In the genomic region with DNA sequence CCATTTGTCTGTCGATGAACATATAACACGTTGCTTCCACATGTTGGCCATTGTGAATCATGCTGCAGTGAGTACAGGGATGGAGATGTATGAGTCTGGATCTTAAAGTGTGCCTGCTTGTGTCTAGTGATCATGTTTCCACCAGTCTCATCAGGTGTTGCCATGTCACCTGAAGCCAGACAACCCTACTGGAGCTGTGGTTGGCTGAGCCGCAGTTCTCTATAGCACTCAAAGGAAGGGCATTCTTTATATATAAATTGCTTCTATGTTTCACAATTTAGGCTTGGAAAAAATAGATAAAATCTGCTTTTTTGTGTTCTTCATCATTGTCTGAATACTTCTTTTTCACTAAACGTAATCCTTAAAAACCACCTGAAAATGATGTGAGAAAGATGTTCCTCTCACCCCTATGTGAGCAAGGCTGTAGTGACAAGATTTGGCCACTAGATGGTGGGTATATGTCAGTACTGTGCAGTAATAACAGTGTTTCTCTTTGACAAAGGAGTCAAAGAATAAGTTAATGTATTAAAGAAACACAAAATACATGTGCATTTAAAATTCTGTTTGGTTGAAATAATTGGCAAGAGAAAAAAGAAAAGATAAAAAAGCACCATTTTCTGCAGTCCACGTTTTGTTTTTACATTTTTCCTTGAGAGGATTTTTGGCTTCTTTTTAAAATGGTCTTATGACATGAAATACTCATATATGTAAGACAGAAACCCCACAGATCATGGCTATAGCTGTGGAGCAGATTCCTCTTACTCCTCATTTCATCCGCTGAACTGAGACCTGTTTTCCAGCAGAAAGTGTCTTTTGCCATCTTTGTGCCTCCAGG, we compare ENCODE assay signal across 8 cellular contexts.
DNase-seq lines count a peak whose midpoint lies in the region; ATAC-seq and TF ChIP-seq lines count a peak whose summit lies in the region.

No MANE protein-coding gene starts in this region.

- H3K4me1 ChIP-seq in DOHH2 (ENCODE audit: control insufficient read depth, low read length): no peaks in the 10 kb centered on the region
- no peaks in the 10 kb centered on the region for H3K4me1 ChIP-seq in gastrocnemius medialis

- H3K27ac Mint-ChIP-seq in activated naive CD4-positive, alpha-beta T cell treated with anti-CD3 and anti-CD28 coated beads, Interleukin-2, amount 50 U/mL, for 24 hours: peak overlapping the region; percentile 20

- intact Hi-C loops in left cardiac atrium (cut with DNase I) (loop anchor here in 1 of 2 donors (2.0 to 5.0 kb wide), 2 partner anchors 583 to 1350 kb away; no protein-coding TSS in a partner anchor), gastrocnemius medialis (cut with DNase I; ENCODE audit: low total_unique reads) (no loop called here)

- H3K27me3 Mint-ChIP-seq in activated naive CD4-positive, alpha-beta T cell treated with anti-CD3 and anti-CD28 coated beads, Interleukin-2, amount 50 U/mL, for 24 hours: no peaks in the 10 kb centered on the region

- no peak overlapping the region for H3K4me3 ChIP-seq in DOHH2 (ENCODE audit: low read length)
- H3K4me3 ChIP-seq in HL-60 (replicated peaks; ENCODE audit: insufficient read depth, low read length): no peak overlapping the region
- H3K4me3 ChIP-seq in gastrocnemius medialis: no peak overlapping the region

- H3K9me2 ChIP-seq in DOHH2 (replicated peaks; ENCODE audit: control insufficient read depth, low read length): no peaks in the 10 kb centered on the region

- no peak overlapping the region for H3K4me2 ChIP-seq in DOHH2 (ENCODE audit: low read length)

- ATAC-seq in GM21367 (IDR thresholded peaks at IDR 0.05; ENCODE audit: unreplicated experiment) (peak; percentile 77), left cardiac atrium (peak; percentile 66 to 67), gastrocnemius medialis (no peak)

- H3K36me3 ChIP-seq in DOHH2 (ENCODE audit: control insufficient read depth, low read length) (no peaks in the 10 kb centered on the region), gastrocnemius medialis (no peaks in the 10 kb centered on the region)

- peaks cover 7% of the 10 kb centered on the region for H3K36me3 Mint-ChIP-seq in activated naive CD4-positive, alpha-beta T cell treated with anti-CD3 and anti-CD28 coated beads, Interleukin-2, amount 50 U/mL, for 24 hours

- H3K4me1 Mint-ChIP-seq in activated naive CD4-positive, alpha-beta T cell treated with anti-CD3 and anti-CD28 coated beads, Interleukin-2, amount 50 U/mL, for 24 hours: peaks cover 7% of the 10 kb centered on the region

- peak; percentile 80 for TF ChIP-seq CTCF in DOHH2 (IDR thresholded peaks at IDR 0.05; ENCODE audit: low read depth, low read length, poor library complexity, severe bottlenecking)
- peak; percentile 72 for TF ChIP-seq CTCF in HL-60 (IDR thresholded peaks at IDR 0.05; ENCODE audit: insufficient read depth, low read length)
- TF ChIP-seq CTCF in gastrocnemius medialis (IDR thresholded peaks at IDR 0.05 in 4 of 5, conservative IDR thresholded peaks at IDR 0.05 in 1 of 5): peak in 4 of 5 experiments; percentile 26 to 57 (median 41)

- H3K4me3 Mint-ChIP-seq in activated naive CD4-positive, alpha-beta T cell treated with anti-CD3 and anti-CD28 coated beads, Interleukin-2, amount 50 U/mL, for 24 hours: no peak overlapping the region

- peaks cover 4% of the 10 kb centered on the region for H3K9me3 Mint-ChIP-seq in activated naive CD4-positive, alpha-beta T cell treated with anti-CD3 and anti-CD28 coated beads, Interleukin-2, amount 50 U/mL, for 24 hours

- TF ChIP-seq POLR2A in gastrocnemius medialis (IDR thresholded peaks at IDR 0.05): no peak

- no peaks in the 10 kb centered on the region for H4K20me1 ChIP-seq in DOHH2 (ENCODE audit: control insufficient read depth, insufficient read depth, low read depth, low read length)

- DNase-seq in HL-60 (ENCODE audit: low read depth in 1 of 2, low spot score in 1 of 2) (peak; percentile 8 to 39), RPMI8226 (peak; percentile 60), left cardiac atrium (peak; percentile 25), gastrocnemius medialis (no peak), GF-D8 (lab: John Stamatoyannopoulos, UW) (no peak)

- H3K79me2 ChIP-seq in DOHH2 (ENCODE audit: control insufficient read depth, low read length): no peaks in the 10 kb centered on the region

- no peaks in the 10 kb centered on the region for H3F3A ChIP-seq in DOHH2 (ENCODE audit: control insufficient read depth, insufficient read depth)

- no peaks in the 10 kb centered on the region for H3K27me3 ChIP-seq in DOHH2 (ENCODE audit: control insufficient read depth, low read length)
- no peaks in the 10 kb centered on the region for H3K27me3 ChIP-seq in HL-60 (ENCODE audit: insufficient read depth, poor library complexity, severe bottlenecking)
- H3K27me3 ChIP-seq in gastrocnemius medialis: no peaks in the 10 kb centered on the region

- in situ Hi-C loops in gastrocnemius medialis (cut with MboI; ENCODE audit: low sequenced_read_pairs in 4 of 4): loop anchor here in 1 of 4 donors (25.0 kb wide), 1 partner anchor 580 kb away; no protein-coding TSS in a partner anchor

- H3K27ac ChIP-seq in DOHH2 (ENCODE audit: low read depth, low read length): no peak overlapping the region
- no peak overlapping the region for H3K27ac ChIP-seq in HL-60 (replicated peaks)
- H3K27ac ChIP-seq in gastrocnemius medialis: no peak overlapping the region

- H3K9me3 ChIP-seq in DOHH2 (ENCODE audit: control insufficient read depth, insufficient read depth, low read length): peaks cover under 1% of the 10 kb centered on the region; the same call in 1 of the 2 replicates
- H3K9me3 ChIP-seq in gastrocnemius medialis: no peaks in the 10 kb centered on the region

Comparison
In these comparisons a context has a peak if more than half of its experiments do, and no peak if none do; other contexts are left out.
1. ATAC-seq: peak in GM21367 (single experiment) and left cardiac atrium (2 of 2); none in gastrocnemius medialis (0 of 2).
2. DNase-seq: peak in HL-60 (2 of 2), RPMI8226 (single experiment) and left cardiac atrium (single experiment); none in gastrocnemius medialis (0 of 2) and GF-D8 (single experiment).
3. Peak in every context shown above with its lines, with median percentiles within 50 percentile points of each other: CTCF ChIP-seq.